Comparison of ENCODE assay signal across 9 cellular contexts in the genomic region with DNA sequence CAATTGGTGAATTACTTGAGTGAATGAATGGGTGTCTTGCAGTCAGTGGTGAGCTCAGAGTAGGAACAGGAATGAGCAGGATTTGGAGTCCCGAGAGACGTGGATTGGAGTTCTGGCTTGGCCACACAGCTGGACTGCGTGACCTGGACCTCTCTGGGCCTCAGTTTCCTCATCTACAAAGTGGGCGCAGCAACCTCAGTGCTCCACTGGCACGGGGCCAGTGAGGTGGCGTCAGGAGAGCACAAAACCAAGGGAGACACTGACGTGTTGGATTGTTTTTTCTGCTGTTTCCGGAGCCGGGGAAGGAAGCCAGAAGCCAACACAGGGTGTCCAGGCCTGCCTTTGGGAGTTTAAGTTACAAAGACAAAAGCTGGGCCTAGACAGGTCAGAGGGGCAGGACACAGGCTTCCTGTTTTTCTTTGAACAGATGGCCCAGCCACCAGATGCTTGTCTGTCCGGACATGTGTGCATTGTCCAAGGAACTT. TPM values are rescaled to one million over a fixed set of nuclear protein-coding genes. Genes with fewer than 3 reads are reported as not detected.
A peak's percentile ranks its signal among the peaks of the same experiment; 100 is the strongest.
DNase-seq lines count a peak whose midpoint lies in the region; ATAC-seq and TF ChIP-seq lines count a peak whose summit lies in the region.
"Had no signal": no experiment of that assay in that cellular context is flagged by ENCODE, and none has a peak within 500 bp of the region (broad histone marks: within the 10 kb centered on the region; RNA-seq: fewer than 3 reads in every experiment).

No MANE protein-coding gene starts in this region.

- no peak overlapping the region for H3K4me2 ChIP-seq in IMR-90 (ENCODE audit: low read depth, low read length)

- peak overlapping the region; percentile 62; the same call in 1 of the 2 replicates for H2BK120ac ChIP-seq in IMR-90 (ENCODE audit: low read depth, low read length)

- H3K27me3 ChIP-seq in IMR-90 (ENCODE audit: control insufficient read depth, insufficient read depth, low read length): no peaks in the 10 kb centered on the region; the same call in 1 of the 2 replicates
- H3K27me3 ChIP-seq in brain microvascular endothelial cell (replicated peaks): no peaks in the 10 kb centered on the region

- H3K9me3 ChIP-seq in IMR-90 (ENCODE audit: control insufficient read depth, insufficient read depth, low read length): no peaks in the 10 kb centered on the region

- no peak overlapping the region for H3K9ac ChIP-seq in IMR-90 (ENCODE audit: low read depth, low read length)

- whole genome bisulfite sequencing in IMR-90 (ENCODE audit: extremely low coverage in 2 of 2, insufficient read length in 1 of 2), 2 experiments: 41% methylated on average over 8 of the region's 10 CpGs; no CpG with 5 or more reads in 1 of the 2 experiments

- H3K27ac Mint-ChIP-seq in T-helper 2 cell treated with Interferon-gamma antibody and Interleukin-4, amounts not matched to agents 5 μg/mL and 100 μg/mL, for 36 hours: no peak overlapping the region

- H3K23ac ChIP-seq in IMR-90 (ENCODE audit: low read depth, low read length): peak overlapping the region; percentile 43; the same call in 1 of the 2 replicates

- peak overlapping the region; percentile 67 for H2AFZ ChIP-seq in IMR-90 (replicated peaks; ENCODE audit: low read length, poor library complexity)

- H2AK9ac ChIP-seq in IMR-90 (replicated peaks; ENCODE audit: low read depth, low read length, poor library complexity): no peak overlapping the region

- CTCF ChIA-PET in IMR-90 (lab: Yijun Ruan, JAX): no interaction called here

- no peak for TF ChIP-seq RAD21 in IMR-90 (IDR thresholded peaks at IDR 0.05; ENCODE audit: low read length)

- no peaks in the 10 kb centered on the region for H4K20me1 ChIP-seq in IMR-90 (ENCODE audit: insufficient read depth, low read length)

- H3K4me1 ChIP-seq in IMR-90 (ENCODE audit: control insufficient read depth, insufficient read depth, low read length): peaks cover 11% of the 10 kb centered on the region

- in situ Hi-C loops in IMR-90 (cut with MboI; ENCODE audit: low sequenced_read_pairs): no loop called here
- in situ Hi-C loops in brain microvascular endothelial cell (cut with HindIII; ENCODE audit: low pct_ligation_motif_present, low sequenced_read_pairs): no loop called here

- H2BK5ac ChIP-seq in IMR-90 (ENCODE audit: low read depth, low read length, poor library complexity, severe bottlenecking): peak overlapping the region; percentile 25

- H3K4me1 Mint-ChIP-seq in T-helper 2 cell treated with Interferon-gamma antibody and Interleukin-4, amounts not matched to agents 5 μg/mL and 100 μg/mL, for 36 hours (ENCODE audit: low read depth): no peaks in the 10 kb centered on the region

- no peak for TF ChIP-seq POLR2A in IMR-90 (IDR thresholded peaks at IDR 0.05; ENCODE audit: low read depth, low read length)

- H3K4me3 ChIP-seq in IMR-90 (ENCODE audit: insufficient read depth, low read depth, low read length) (no peak overlapping the region), brain microvascular endothelial cell (ENCODE audit: low read depth, low read length) (no peak overlapping the region)
- H3K4me3 ChIP-seq: GM12878 had no signal

- no peak overlapping the region for H4K5ac ChIP-seq in IMR-90 (ENCODE audit: low read depth, low read length)

- H3K18ac ChIP-seq in IMR-90 (ENCODE audit: low read depth, low read length): peak overlapping the region; percentile 37

- no peak overlapping the region for H3K27ac ChIP-seq in IMR-90 (ENCODE audit: insufficient read depth, low read length)
- H3K27ac ChIP-seq in brain microvascular endothelial cell: peak overlapping the region; percentile 66

- ATAC-seq in IMR-90 (ENCODE audit: low read depth): peak; percentile 70
- no peak for ATAC-seq in GM21390 (IDR thresholded peaks at IDR 0.05; ENCODE audit: unreplicated experiment)
- no peak for ATAC-seq in GM19324 (IDR thresholded peaks at IDR 0.05; ENCODE audit: low FRiP score, unreplicated experiment)
- ATAC-seq: GM12878 had no signal

- TF ChIP-seq CTCF in IMR-90 (conservative IDR thresholded peaks at IDR 0.05; ENCODE audit: low read depth, low read length) (no peak), brain microvascular endothelial cell (IDR thresholded peaks at IDR 0.05; ENCODE audit: low read depth, low read length, missing control alignments) (no peak)

- peak overlapping the region; percentile 85 for H2AK5ac ChIP-seq in IMR-90 (ENCODE audit: low read depth, low read length)

- H4K91ac ChIP-seq in IMR-90 (ENCODE audit: insufficient read depth, low read depth, low read length): peak overlapping the region; percentile 38; the same call in 1 of the 2 replicates

- no peak overlapping the region for H3K4me3 Mint-ChIP-seq in T-helper 2 cell treated with Interferon-gamma antibody and Interleukin-4, amounts not matched to agents 5 μg/mL and 100 μg/mL, for 36 hours

- no peaks in the 10 kb centered on the region for H3K36me3 Mint-ChIP-seq in T-helper 2 cell treated with Interferon-gamma antibody and Interleukin-4, amounts not matched to agents 5 μg/mL and 100 μg/mL, for 36 hours (ENCODE audit: low read depth)

- no TSS peak for BruUV-seq in IMR-90 (replicated peaks; lab: Mats Ljungman, UMichigan)

- dilution Hi-C loops in IMR-90 (cut with HindIII; ENCODE audit: low sequenced_read_pairs, unreplicated experiment): no loop called here

- H3K14ac ChIP-seq in IMR-90 (replicated peaks; ENCODE audit: low read depth, low read length): peak overlapping the region; percentile 77

- peaks cover 70% of the 10 kb centered on the region for H3K27me3 Mint-ChIP-seq in T-helper 2 cell treated with Interferon-gamma antibody and Interleukin-4, amounts not matched to agents 5 μg/mL and 100 μg/mL, for 36 hours (ENCODE audit: low read depth)

- H3K36me3 ChIP-seq in IMR-90 (ENCODE audit: control insufficient read depth, insufficient read depth, low read length) (no peaks in the 10 kb centered on the region), brain microvascular endothelial cell (replicated peaks) (no peaks in the 10 kb centered on the region)

- peaks cover 8% of the 10 kb centered on the region for H3K9me1 ChIP-seq in IMR-90 (ENCODE audit: insufficient read depth, low read length)

- intact Hi-C loops in IMR-90 (cut with micrococcal nuclease): no loop called here

- POLR2A ChIA-PET in IMR-90 (lab: Charles Lee; ENCODE audit: unreplicated experiment): no interaction called here

- 0 out of 3 replicates have a peak overlapping the region, but pooled peaks have one; percentile 17 for H2BK15ac ChIP-seq in IMR-90 (ENCODE audit: low read depth, low read length)

- 0 out of 2 replicates have a peak overlapping the region, but pooled peaks have one; percentile 17 for H2BK20ac ChIP-seq in IMR-90 (ENCODE audit: low read depth, low read length)

- H3K9me3 Mint-ChIP-seq in T-helper 2 cell treated with Interferon-gamma antibody and Interleukin-4, amounts not matched to agents 5 μg/mL and 100 μg/mL, for 36 hours: no peaks in the 10 kb centered on the region

- peak overlapping the region; percentile 66 for H3K4ac ChIP-seq in IMR-90 (ENCODE audit: low read depth, low read length)

- peak overlapping the region; percentile 12 to 65; a peak in 2 of 4 replicates for H4K8ac ChIP-seq in IMR-90 (ENCODE audit: low read depth in 2 of 2, low read length in 2 of 2)

- H3K56ac ChIP-seq in IMR-90 (ENCODE audit: extremely low read depth, insufficient read depth, low read length): peak overlapping the region; percentile 13; the same call in 1 of the 2 replicates

- DNase-seq in IMR-90 (peak; percentile 84), brain microvascular endothelial cell (peak; percentile 82), hepatic stellate cell (ENCODE audit: low spot score) (peak; percentile 83), smooth muscle cell of the brain vasculature (ENCODE audit: low read depth, low spot score) (peak; percentile 76)
- DNase-seq in T-helper 2 cell treated with Interferon-gamma antibody and Interleukin-4, amounts not matched to agents 5 μg/mL and 100 μg/mL, for 36 hours (ENCODE audit: low spot score): no peak
- DNase-seq in activated CD8-positive, alpha-beta memory T cell treated with anti-CD3 and anti-CD28 coated beads, Interleukin-2, amount 50 U/mL, for 4 hours: no peak

- no peaks in the 10 kb centered on the region for H3K79me1 ChIP-seq in IMR-90 (ENCODE audit: low read depth in 1 of 2, low read length in 2 of 2)

TF ChIP-seq in IMR-90, 13 proteins besides CTCF, POLR2A, EP300 and RAD21:
- TF ChIP-seq FOS (IDR thresholded peaks at IDR 0.05; ENCODE audit: low read depth, low read length): no peak
- TF ChIP-seq RCOR1 (IDR thresholded peaks at IDR 0.05; ENCODE audit: insufficient replicate concordance, low read length): peak; percentile 73
TF ChIP-seq in IMR-90: peak in this region for 1.

RNA-seq across cellular contexts. Expression of a gene that starts 6.5 kb away (rescaled TPM):
- total RNA-seq in IMR-90 (2012; rRNA removed): 4.4 and 5.0 TPM in 2 replicates
- polyA plus RNA-seq in IMR-90 (2012; rRNA removed): 17.7 and 18.4 TPM in 2 replicates
- 6.9 and 15.1 TPM in 2 replicates for polyA plus RNA-seq in IMR-90 (2012; cell fraction: cytosol; rRNA removed)
- 64.0 and 119 TPM in 2 replicates for polyA plus RNA-seq in IMR-90 (2012; cell fraction: nucleus; rRNA removed; ENCODE audit: low replicate concordance)

RNA-seq across cellular contexts. Expression of a gene that starts 27.1 kb away (rescaled TPM):
- total RNA-seq in IMR-90 (2012; rRNA removed): not detected in 2 replicates
- not detected in 2 replicates for polyA plus RNA-seq in IMR-90 (2012; rRNA removed)
- polyA plus RNA-seq in IMR-90 (2012; cell fraction: cytosol; rRNA removed): not detected in 2 replicates
- polyA plus RNA-seq in IMR-90 (2012; cell fraction: nucleus; rRNA removed; ENCODE audit: low replicate concordance): not detected in 2 replicates
- total RNA-seq: GM12878 had no signal
- polyA plus RNA-seq: GM12878 had no signal

RNA-seq across cellular contexts. Expression of a gene that starts 29.4 kb away (rescaled TPM):
- total RNA-seq in IMR-90 (2012; rRNA removed): not detected in 2 replicates
- polyA plus RNA-seq in IMR-90 (2012; rRNA removed): not detected in 2 replicates
- 0.09 TPM in 1 of 2 replicates, not detected in the other for polyA plus RNA-seq in IMR-90 (2012; cell fraction: cytosol; rRNA removed)
- 0.34 and 0.60 TPM in 2 replicates for polyA plus RNA-seq in IMR-90 (2012; cell fraction: nucleus; rRNA removed; ENCODE audit: low replicate concordance)
- total RNA-seq: GM12878 had no signal
- polyA plus RNA-seq: GM12878 had no signal

Comparison
In these comparisons a context has a peak if more than half of its experiments do, and no peak if none do; other contexts are left out.
1. DNase-seq: peak in IMR-90 (single experiment), brain microvascular endothelial cell (single experiment), hepatic stellate cell (single experiment) and smooth muscle cell of the brain vasculature (single experiment); none in T-helper 2 cell treated with Interferon-gamma antibody and Interleukin-4, amounts not matched to agents 5 μg/mL and 100 μg/mL, for 36 hours (single experiment) and activated CD8-positive, alpha-beta memory T cell treated with anti-CD3 and anti-CD28 coated beads, Interleukin-2, amount 50 U/mL, for 4 hours (single experiment).